ENCODE assay signal across 14 cellular contexts in genomic region chr6:16523550-16524379, GRCh38.
DNase-seq lines count a peak whose midpoint lies in the region; ATAC-seq, FAIRE-seq and TF ChIP-seq lines count a peak whose summit lies in the region.
"Had no signal": no experiment of that assay in that cellular context is flagged by ENCODE, and none has a peak within 500 bp of the region (broad histone marks: within the 10 kb centered on the region; RNA-seq: fewer than 3 reads in every experiment).

No MANE protein-coding gene starts in this region.

- TF ChIP-seq CTCF in BJ (IDR thresholded peaks at IDR 0.05; ENCODE audit: insufficient read depth, low read depth, low read length) (no peak), endothelial cell of umbilical vein (IDR thresholded peaks at IDR 0.05; ENCODE audit: extremely low read depth in 1 of 2, insufficient read depth in 1 of 2, low read depth in 1 of 2, low read length in 2 of 2) (no peak), nephron progenitor cell (IDR thresholded peaks at IDR 0.05) (no peak), body of pancreas (IDR thresholded peaks at IDR 0.05) (no peak)

- ATAC-seq in left colon (no peak), HG03521 (IDR thresholded peaks at IDR 0.05; ENCODE audit: unreplicated experiment) (no peak), body of pancreas (no peak)
- ATAC-seq: left lobe of liver had no signal

- dilution Hi-C loops in endothelial cell of umbilical vein (cut with MboI; ENCODE audit: extremely low pct_ligation_motif_present, low sequenced_read_pairs), result no loop called here

- peaks cover 10% of the 10 kb centered on the region for H3K4me1 Mint-ChIP-seq in nephron progenitor cell

- H3K4me3 ChIP-seq in BJ (ENCODE audit: low read depth, low read length), result no peak overlapping the region
- no peak overlapping the region for H3K4me3 ChIP-seq in endothelial cell of umbilical vein (replicated peaks in 1 of 3; ENCODE audit: insufficient read depth in 1 of 3, low read depth in 1 of 3, low read length in 3 of 3)
- no peak overlapping the region for H3K4me3 ChIP-seq in body of pancreas
- H3K4me3 ChIP-seq: prostate gland had no signal

- no TSS peak for BruUV-seq in endothelial cell of umbilical vein (replicated peaks; lab: Mats Ljungman, UMichigan)

- FAIRE-seq in endothelial cell of umbilical vein (lab: Jason Lieb, UNC), result peak; percentile 79

- no peak overlapping the region for H3K9ac ChIP-seq in endothelial cell of umbilical vein (replicated peaks; ENCODE audit: extremely low read depth, insufficient read depth, low read length)

- 52 to 67% methylated on average over 6 to 10 of the region's 10 CpGs for WGBS in body of pancreas, 2 donors

- no peaks in the 10 kb centered on the region for H3K27me3 Mint-ChIP-seq in nephron progenitor cell (ENCODE audit: low read depth, poor library complexity)

- H3K36me3 Mint-ChIP-seq in nephron progenitor cell (ENCODE audit: low read depth), result peaks cover 3% of the 10 kb centered on the region

- POLR2A ChIA-PET in BJ (lab: Charles Lee) (interaction anchor here (0.5 kb wide), 1 partner anchor 303 kb away, joined by 5 read pairs; no protein-coding TSS in a partner anchor), endothelial cell of umbilical vein (lab: Charles Lee) (no interaction called here)

- no peaks in the 10 kb centered on the region for H3K9me3 ChIP-seq in endothelial cell of umbilical vein (replicated peaks; ENCODE audit: control insufficient read depth, insufficient read depth, low read length)
- H3K9me3 ChIP-seq in body of pancreas, result no peaks in the 10 kb centered on the region
- H3K9me3 ChIP-seq: prostate gland had no signal

- no peaks in the 10 kb centered on the region for H3K79me2 ChIP-seq in endothelial cell of umbilical vein (ENCODE audit: control insufficient read depth, insufficient read depth, low read length)

- H3K27me3 ChIP-seq in BJ (ENCODE audit: control insufficient read depth, insufficient read depth, low read length) (no peaks in the 10 kb centered on the region), endothelial cell of umbilical vein (ENCODE audit: control insufficient read depth in 2 of 2, insufficient read depth in 2 of 2, low read length in 2 of 2) (no peaks in the 10 kb centered on the region), body of pancreas (no peaks in the 10 kb centered on the region)

- H3K4me3 Mint-ChIP-seq in nephron progenitor cell, result no peak overlapping the region

- peaks cover 4% of the 10 kb centered on the region for H3K9me3 Mint-ChIP-seq in nephron progenitor cell

- no peaks in the 10 kb centered on the region for H3K9me1 ChIP-seq in endothelial cell of umbilical vein (replicated peaks; ENCODE audit: control insufficient read depth, extremely low read depth, insufficient read depth, low read length)

- no peaks in the 10 kb centered on the region for H4K20me1 ChIP-seq in endothelial cell of umbilical vein (replicated peaks; ENCODE audit: control insufficient read depth, extremely low read depth, insufficient read depth, low read length)

- H2AFZ ChIP-seq in endothelial cell of umbilical vein (ENCODE audit: low read depth, low read length), result no peak overlapping the region

- TF ChIP-seq POLR2A in endothelial cell of umbilical vein (IDR thresholded peaks at IDR 0.05; ENCODE audit: low read depth, low read length) (no peak), body of pancreas (IDR thresholded peaks at IDR 0.05) (no peak)

- CTCF ChIA-PET in BJ (lab: Yijun Ruan, JAX) (interaction anchor here (0.5 to 1.6 kb wide), 8 partner anchors 9 to 563 kb away, joined by 3 to 6 read pairs (median 4); partner anchors contain the start of gene ATXN1), endothelial cell of umbilical vein (lab: Charles Lee) (interaction anchor here (0.8 to 2.8 kb wide), 5 partner anchors 10 to 247 kb away, joined by 3 to 12 read pairs (median 4); no protein-coding TSS in a partner anchor)

- H3K27ac Mint-ChIP-seq in nephron progenitor cell, result peak overlapping the region; percentile 13

- H3K4me1 ChIP-seq in endothelial cell of umbilical vein (ENCODE audit: control insufficient read depth, extremely low read depth, insufficient read depth, low read length) (peaks cover 2% of the 10 kb centered on the region), body of pancreas (peaks cover 9% of the 10 kb centered on the region)
- H3K4me1 ChIP-seq: prostate gland had no signal

- peak overlapping the region; percentile 40 for H3K27ac ChIP-seq in endothelial cell of umbilical vein (ENCODE audit: insufficient read depth, low read depth, low read length)
- no peak overlapping the region for H3K27ac ChIP-seq in body of pancreas
- H3K27ac ChIP-seq: prostate gland had no signal

- DNase-seq in BJ (ENCODE audit: low read depth) (peak; percentile 86), M059J (ENCODE audit: low read depth) (peak; percentile 91), endothelial cell of umbilical vein (ENCODE audit: low read depth, low spot score) (peak; percentile 95), nephron progenitor cell (no peak), left colon (no peak), GDM1 (lab: John Stamatoyannopoulos, UW) (no peak), body of pancreas (no peak)
- DNase-seq: activated CD4-positive, alpha-beta T cell treated with anti-CD3 and anti-CD28 coated beads for 4 hours; Calu3; KG1; NCI-H345 had no signal

- H3K36me3 ChIP-seq in BJ (ENCODE audit: control insufficient read depth, insufficient read depth, low read length) (peaks cover 7% of the 10 kb centered on the region), endothelial cell of umbilical vein (ENCODE audit: control insufficient read depth in 2 of 2, extremely low read depth in 1 of 2, insufficient read depth in 2 of 2, low read length in 2 of 2) (peaks cover 0 to 2% of the 10 kb centered on the region in 2 experiments), body of pancreas (replicated peaks in 1 of 2; ENCODE audit: insufficient read depth in 1 of 2, low read depth in 2 of 2) (no peaks in the 10 kb centered on the region)
- H3K36me3 ChIP-seq: prostate gland had no signal

- H3K4me2 ChIP-seq in endothelial cell of umbilical vein (ENCODE audit: insufficient read depth, low read length), result no peak overlapping the region

- intact Hi-C loops in endothelial cell of umbilical vein (cut with micrococcal nuclease), result no loop called here
- intact Hi-C loops in left colon (cut with DNase I, micrococcal nuclease), result no loop called here
- intact Hi-C loops in body of pancreas (cut with DNase I), result no loop called here

TF ChIP-seq in endothelial cell of umbilical vein, 7 proteins besides CTCF, POLR2A, EP300 and RAD21:
- peak; percentile 69 for TF ChIP-seq GATA2 (IDR thresholded peaks at IDR 0.05; ENCODE audit: insufficient read depth, insufficient read length, low read depth, low read length)
- TF ChIP-seq FOS (IDR thresholded peaks at IDR 0.05; ENCODE audit: borderline replicate concordance, insufficient read depth, low read length), result no peak

Comparison
In these comparisons a context has a peak if more than half of its experiments do, and no peak if none do; other contexts are left out.
1. DNase-seq: peak in BJ (single experiment), M059J (single experiment) and endothelial cell of umbilical vein (single experiment); none in nephron progenitor cell (single experiment), left colon (0 of 2), GDM1 (single experiment) and body of pancreas (0 of 4).